24 cellular contexts compared by ENCODE assay signal in genomic region chr6:36698871-36699271, GRCh38. TPM values are rescaled to one million over a fixed set of nuclear protein-coding genes. Genes with fewer than 3 reads are reported as not detected.
"Had no signal": no experiment of that assay in that cellular context is flagged by ENCODE, and none has a peak within 500 bp of the region (broad histone marks: within the 10 kb centered on the region; RNA-seq: fewer than 3 reads in every experiment).

No MANE protein-coding gene starts in this region.

- H3K36me3 ChIP-seq: prostate gland, uterus had no signal

- H3K4me1 ChIP-seq: prostate gland, testis, uterus had no signal

- DNase-seq: activated B cell treated with CpG ODN at 0.5 μM for 24 hours; activated CD8-positive, alpha-beta memory T cell treated with anti-CD3 and anti-CD28 coated beads for 24 hours; activated CD8-positive, alpha-beta memory T cell treated with anti-CD3 and anti-CD28 coated beads, Interleukin-2, amount 50 U/mL, for 48 hours; activated naive CD8-positive, alpha-beta T cell treated with anti-CD3 and anti-CD28 coated beads, Interleukin-2, amount 10 ng/mL, durations not matched to agents 7 days and 5 days; activated T-cell treated with anti-CD3 and anti-CD28 coated beads, Interleukin-2, amount 50 U/mL, for 48 hours; amygdala; caudate nucleus; foreskin melanocyte; hypothalamus; midbrain; right cardiac atrium; stimulated activated CD4-positive, alpha-beta T cell treated with anti-CD3 and anti-CD28 coated beads, Interleukin-4, amount 100 ng/mL, for 1 hour; T-cell; testis; uterus had no signal

- H3K27ac ChIP-seq: prostate gland, testis, uterus had no signal

- H3K9me3 ChIP-seq: prostate gland, testis, uterus had no signal

- ATAC-seq: left lobe of liver, SK-N-SH treated with all-trans-retinoic acid at 6 μM for 48 hours, T-cell had no signal

- H3K27me3 ChIP-seq: testis, uterus had no signal

- H3K4me3 ChIP-seq: prostate gland, testis, uterus had no signal

- FAIRE-seq: keratinocyte, small intestine had no signal

RNA-seq across cellular contexts. Expression of gene RAB44, which starts 1.2 kb away (rescaled TPM):
- total RNA-seq: activated naive CD8-positive, alpha-beta T cell treated with anti-CD3 and anti-CD28 coated beads, Interleukin-2, amount 10 ng/mL, durations not matched to agents 7 days and 5 days; epithelial cell of proximal tubule; lung microvascular endothelial cell; osteocyte had no signal
- polyA plus RNA-seq: neural cell, right cardiac atrium had no signal
